ENCODE assay signal across 1 cellular context in genomic region chr10:82245157-82245556, GRCh38.
TF ChIP-seq lines count a peak whose summit lies in the region.

No MANE protein-coding gene starts in this region.

TF ChIP-seq in H1, 55 proteins besides CTCF, POLR2A, EP300 and RAD21:
- 0 out of 2 replicates have a peak, but pooled peaks have one; percentile 50 for TF ChIP-seq POLR2AphosphoS5 (IDR thresholded peaks at IDR 0.05; ENCODE audit: low read depth, low read length)
- no peak for TF ChIP-seq BRCA1 (IDR thresholded peaks at IDR 0.05; ENCODE audit: low read depth, low read length)
- no peak for TF ChIP-seq TEAD4 (IDR thresholded peaks at IDR 0.05; ENCODE audit: low read depth, low read length)
